21 cellular contexts compared by ENCODE assay signal in the genomic region with DNA sequence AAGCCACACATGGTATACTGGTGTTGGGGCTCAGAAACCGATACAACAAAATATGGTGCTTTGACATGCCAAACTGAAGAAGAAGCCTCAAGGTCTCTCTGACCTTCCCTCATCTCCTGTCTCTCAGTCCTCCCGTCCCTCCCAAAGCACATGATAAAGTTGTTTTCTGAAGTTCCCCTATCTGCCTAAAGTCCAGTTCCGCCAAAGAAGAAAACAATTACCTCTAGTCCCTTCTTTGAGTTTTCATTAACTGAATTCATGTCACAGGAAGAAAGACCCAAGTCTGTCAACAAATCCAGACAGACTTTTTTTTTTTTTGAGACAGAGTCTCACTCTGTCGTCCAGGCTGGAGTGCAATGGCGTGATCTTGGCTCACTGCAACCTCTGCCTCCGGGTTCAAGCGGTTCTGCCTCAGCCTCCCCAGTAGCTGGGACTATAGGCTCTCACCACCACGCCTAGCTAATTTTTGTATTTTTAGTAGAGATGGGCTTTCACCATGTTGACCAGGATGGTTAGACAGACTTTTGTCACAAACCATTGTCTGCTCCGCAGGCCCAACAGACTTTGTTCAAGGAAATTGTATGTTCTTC. TPM values are rescaled to one million over a fixed set of nuclear protein-coding genes. Genes with fewer than 3 reads are reported as not detected.
DNase-seq lines count a peak whose midpoint lies in the region; ATAC-seq, FAIRE-seq and TF ChIP-seq lines count a peak whose summit lies in the region.
"Had no signal": no experiment of that assay in that cellular context is flagged by ENCODE, and none has a peak within 500 bp of the region (broad histone marks: within the 10 kb centered on the region; RNA-seq: fewer than 3 reads in every experiment).

No MANE protein-coding gene starts in this region.

- H3K36me3 ChIP-seq in cardiac muscle cell (no peaks in the 10 kb centered on the region), left ventricle myocardium inferior (no peaks in the 10 kb centered on the region), K562 (ENCODE audit: control insufficient read depth, insufficient read depth, low read length) (no peaks in the 10 kb centered on the region), neural progenitor cell (no peaks in the 10 kb centered on the region)

- H3K4me3 Mint-ChIP-seq in neural progenitor cell, result no peak overlapping the region
- no peak overlapping the region for H3K4me3 Mint-ChIP-seq in stimulated activated naive B cell treated with anti-CD40 and anti-IgM and Interleukin-4, amounts not matched to agents 10 μg/mL and 1 μg/mL and 100 μg/mL, for 72 hours
- H3K4me3 Mint-ChIP-seq in activated T-helper 2 cell treated with anti-CD3 and anti-CD28 coated beads, Interferon-gamma antibody, Interleukin-2, Interleukin-4, amounts not matched to agents 10 μg/mL and 5 μg/mL and 100 μg/mL, durations not matched to agents 14 hours and 24 hours and 36 hours (ENCODE audit: low read depth), result no peak overlapping the region
- H3K4me3 Mint-ChIP-seq: CD4-positive, alpha-beta T cell; HFFc6 had no signal

- 53% methylated on average over 9 of the region's 9 CpGs for WGBS in K562 (ENCODE audit: insufficient coverage, low coverage, missing lambda C conversion rate)

- ATAC-seq in K562, result no peak; the same call in 2 of the 3 replicates
- no peak for ATAC-seq in stimulated activated naive B cell treated with anti-CD40 and anti-IgM and Interleukin-4, amounts not matched to agents 10 μg/mL and 1 μg/mL and 100 μg/mL, for 72 hours (replicated peaks)
- ATAC-seq: A549, HCT116 had no signal

- peaks cover 15% of the 10 kb centered on the region for H3K4me1 ChIP-seq in cardiac muscle cell (ENCODE audit: low read depth)
- peaks cover 9% of the 10 kb centered on the region for H3K4me1 ChIP-seq in left ventricle myocardium inferior
- H3K4me1 ChIP-seq in K562 (replicated peaks in 1 of 2; ENCODE audit: control insufficient read depth in 2 of 2, insufficient read depth in 2 of 2, low read length in 2 of 2), result peaks cover 0 to 3% of the 10 kb centered on the region in 2 experiments; a peak in 1 of 5 replicates
- peaks cover 12% of the 10 kb centered on the region for H3K4me1 ChIP-seq in neural progenitor cell
- H3K4me1 ChIP-seq: A549 had no signal

- intact Hi-C loops in left ventricle myocardium inferior (cut with micrococcal nuclease), result no loop called here
- intact Hi-C loops in K562 (cut with micrococcal nuclease), result no loop called here
- intact Hi-C loops in activated T-helper 2 cell treated with anti-CD3 and anti-CD28 coated beads, Interferon-gamma antibody, Interleukin-2, Interleukin-4, amounts not matched to agents 10 μg/mL and 5 μg/mL and 100 μg/mL, durations not matched to agents 14 hours and 24 hours and 36 hours (cut with micrococcal nuclease), result no loop called here

- H4K20me1 ChIP-seq in K562 (replicated peaks; ENCODE audit: control insufficient read depth, insufficient read depth, low read length), result no peaks in the 10 kb centered on the region
- H4K20me1 ChIP-seq in neural progenitor cell (ENCODE audit: low read depth), result no peaks in the 10 kb centered on the region

- peak overlapping the region; percentile 36 for H3K27ac Mint-ChIP-seq in neural progenitor cell
- H3K27ac Mint-ChIP-seq in stimulated activated naive B cell treated with anti-CD40 and anti-IgM and Interleukin-4, amounts not matched to agents 10 μg/mL and 1 μg/mL and 100 μg/mL, for 72 hours, result no peak overlapping the region
- no peak overlapping the region for H3K27ac Mint-ChIP-seq in activated T-helper 2 cell treated with anti-CD3 and anti-CD28 coated beads, Interferon-gamma antibody, Interleukin-2, Interleukin-4, amounts not matched to agents 10 μg/mL and 5 μg/mL and 100 μg/mL, durations not matched to agents 14 hours and 24 hours and 36 hours
- H3K27ac Mint-ChIP-seq: CD4-positive, alpha-beta T cell; HFFc6 had no signal

- no peak for DNase-seq in cardiac muscle cell (ENCODE audit: low read depth in 1 of 2, low spot score in 1 of 2)
- DNase-seq in left ventricle myocardium inferior, result no peak
- DNase-seq in K562 (ENCODE audit: extremely low read depth in 1 of 4, low spot score in 3 of 4), result no peak
- DNase-seq in neural progenitor cell (ENCODE audit: low spot score), result no peak
- no peak for DNase-seq in H54 (ENCODE audit: insufficient read length, low spot score)
- no peak for DNase-seq in stimulated activated naive B cell treated with anti-CD40 and anti-IgM and Interleukin-4, amounts not matched to agents 10 μg/mL and 1 μg/mL and 100 μg/mL, for 72 hours
- DNase-seq in activated T-helper 2 cell treated with anti-CD3 and anti-CD28 coated beads, Interferon-gamma antibody, Interleukin-2, Interleukin-4, amounts not matched to agents 10 μg/mL and 5 μg/mL and 100 μg/mL, durations not matched to agents 14 hours and 24 hours and 36 hours (ENCODE audit: low spot score), result no peak
- DNase-seq: AML-193; Caco-2; CD4-positive, alpha-beta T cell; HFFc6; IMR-90 had no signal

- no peak for TF ChIP-seq EP300 in K562 (IDR thresholded peaks at IDR 0.05; ENCODE audit: low read length)

- H2AFZ ChIP-seq in K562 (ENCODE audit: low read depth, low read length), result peak overlapping the region; percentile 49; the same call in 1 of the 2 replicates
- no peak overlapping the region for H2AFZ ChIP-seq in neural progenitor cell (replicated peaks)

- H3K27ac ChIP-seq in cardiac muscle cell (peak overlapping the region; percentile 94), left ventricle myocardium inferior (replicated peaks) (no peak overlapping the region), K562 (ENCODE audit: extremely low read depth, low read depth, low read length) (no peak overlapping the region), neural progenitor cell (no peak overlapping the region)
- H3K27ac ChIP-seq: 22Rv1, A549, C4-2B, HL-60 had no signal

- in situ Hi-C loops in K562 (cut with MboI), result no loop called here

- H3K36me3 Mint-ChIP-seq in neural progenitor cell, result peaks cover 8% of the 10 kb centered on the region
- peaks cover 10% of the 10 kb centered on the region in 2 donors for H3K36me3 Mint-ChIP-seq in stimulated activated naive B cell treated with anti-CD40 and anti-IgM and Interleukin-4, amounts not matched to agents 10 μg/mL and 1 μg/mL and 100 μg/mL, for 72 hours
- no peaks in the 10 kb centered on the region for H3K36me3 Mint-ChIP-seq in activated T-helper 2 cell treated with anti-CD3 and anti-CD28 coated beads, Interferon-gamma antibody, Interleukin-2, Interleukin-4, amounts not matched to agents 10 μg/mL and 5 μg/mL and 100 μg/mL, durations not matched to agents 14 hours and 24 hours and 36 hours (ENCODE audit: low read depth)

- TF ChIP-seq RAD21 in K562 (CRISPR knock-in tag; conservative IDR thresholded peaks at IDR 0.05 in 1 of 2, IDR thresholded peaks at IDR 0.05 in 1 of 2), result no peak

- H3K4me1 Mint-ChIP-seq in neural progenitor cell, result peaks cover 26% of the 10 kb centered on the region
- H3K4me1 Mint-ChIP-seq in stimulated activated naive B cell treated with anti-CD40 and anti-IgM and Interleukin-4, amounts not matched to agents 10 μg/mL and 1 μg/mL and 100 μg/mL, for 72 hours, result peaks cover 9 to 11% of the 10 kb centered on the region in 2 donors
- no peaks in the 10 kb centered on the region for H3K4me1 Mint-ChIP-seq in activated T-helper 2 cell treated with anti-CD3 and anti-CD28 coated beads, Interferon-gamma antibody, Interleukin-2, Interleukin-4, amounts not matched to agents 10 μg/mL and 5 μg/mL and 100 μg/mL, durations not matched to agents 14 hours and 24 hours and 36 hours (ENCODE audit: low read depth)

- H3K79me2 ChIP-seq in K562 (ENCODE audit: control insufficient read depth, insufficient read depth, low read length) (no peaks in the 10 kb centered on the region), neural progenitor cell (ENCODE audit: low read depth) (no peaks in the 10 kb centered on the region)

- no peak overlapping the region for H3K4me2 ChIP-seq in K562 (ENCODE audit: insufficient read depth, low read length)
- H3K4me2 ChIP-seq in neural progenitor cell, result no peak overlapping the region
- H3K4me2 ChIP-seq: A549 had no signal

- H3K9ac ChIP-seq in K562 (ENCODE audit: insufficient read depth in 1 of 2, low read depth in 2 of 2, low read length in 2 of 2), result no peak overlapping the region
- H3K9ac ChIP-seq in neural progenitor cell, result no peak overlapping the region

- TF ChIP-seq POLR2A in K562 (conservative IDR thresholded peaks at IDR 0.05) (no peak), H54 (IDR thresholded peaks at IDR 0.05; ENCODE audit: low read depth, low read length) (no peak)

- no peaks in the 10 kb centered on the region for H3K27me3 ChIP-seq in cardiac muscle cell
- no peaks in the 10 kb centered on the region for H3K27me3 ChIP-seq in left ventricle myocardium inferior (ENCODE audit: low read depth)
- no peaks in the 10 kb centered on the region for H3K27me3 ChIP-seq in K562 (ENCODE audit: control insufficient read depth in 2 of 2, insufficient read depth in 2 of 2, low read length in 2 of 2)
- no peaks in the 10 kb centered on the region for H3K27me3 ChIP-seq in neural progenitor cell

- no peak for TF ChIP-seq CTCF in cardiac muscle cell (IDR thresholded peaks at IDR 0.05; ENCODE audit: low read depth, low read length)
- no peak for TF ChIP-seq CTCF in left ventricle myocardium inferior (IDR thresholded peaks at IDR 0.05; ENCODE audit: borderline replicate concordance)
- TF ChIP-seq CTCF in K562 (IDR thresholded peaks at IDR 0.05 in 2 of 3, conservative IDR thresholded peaks at IDR 0.05 in 1 of 3; ENCODE audit: insufficient read depth in 2 of 3, low read depth in 1 of 3, low read length in 3 of 3), result no peak
- TF ChIP-seq CTCF in neural progenitor cell (IDR thresholded peaks at IDR 0.05), result no peak

- POLR2A ChIA-PET in K562 (lab: Yijun Ruan, JAX), result interaction anchor here (0.6 kb wide), 1 partner anchor 87 kb away, joined by 4 read pairs; no protein-coding TSS in a partner anchor

- H3K9me3 ChIP-seq in cardiac muscle cell (ENCODE audit: low read depth) (no peaks in the 10 kb centered on the region), left ventricle myocardium inferior (replicated peaks) (peaks cover 11% of the 10 kb centered on the region), K562 (replicated peaks; ENCODE audit: control insufficient read depth, insufficient read depth, low read depth, low read length) (no peaks in the 10 kb centered on the region; the same call in 1 of the 2 replicates), neural progenitor cell (ENCODE audit: low read depth) (no peaks in the 10 kb centered on the region)
- H3K9me3 ChIP-seq: A549, Caco-2 had no signal

- H3F3A ChIP-seq in neural progenitor cell (ENCODE audit: low read depth), result peaks cover 3% of the 10 kb centered on the region

- no peaks in the 10 kb centered on the region for H3K9me1 ChIP-seq in K562 (ENCODE audit: control insufficient read depth, insufficient read depth, low read length)

- FAIRE-seq in K562 (lab: Jason Lieb, UNC) (no peak), H54 (lab: Jason Lieb, UNC) (no peak)
- FAIRE-seq: A549, D721Med, G401.6, GM12891, GM19239 had no signal

- CTCF ChIA-PET in K562 (lab: Yijun Ruan, JAX; ENCODE audit: low intra/inter-chr PET ratio), result no interaction called here

- no peak overlapping the region for H3K4me3 ChIP-seq in cardiac muscle cell
- H3K4me3 ChIP-seq in left ventricle myocardium inferior, result no peak overlapping the region
- H3K4me3 ChIP-seq in K562, result no peak overlapping the region
- no peak overlapping the region for H3K4me3 ChIP-seq in neural progenitor cell
- H3K4me3 ChIP-seq: A549 had no signal

- H3K27me3 Mint-ChIP-seq in neural progenitor cell (ENCODE audit: insufficient read depth, low read depth), result peaks cover 7% of the 10 kb centered on the region
- no peaks in the 10 kb centered on the region for H3K27me3 Mint-ChIP-seq in stimulated activated naive B cell treated with anti-CD40 and anti-IgM and Interleukin-4, amounts not matched to agents 10 μg/mL and 1 μg/mL and 100 μg/mL, for 72 hours
- H3K27me3 Mint-ChIP-seq in activated T-helper 2 cell treated with anti-CD3 and anti-CD28 coated beads, Interferon-gamma antibody, Interleukin-2, Interleukin-4, amounts not matched to agents 10 μg/mL and 5 μg/mL and 100 μg/mL, durations not matched to agents 14 hours and 24 hours and 36 hours (ENCODE audit: low read depth), result no peaks in the 10 kb centered on the region
- H3K27me3 Mint-ChIP-seq: CD4-positive, alpha-beta T cell had no signal

- peaks cover 8% of the 10 kb centered on the region for H3K9me3 Mint-ChIP-seq in neural progenitor cell
- peaks cover 7 to 8% of the 10 kb centered on the region in 2 donors for H3K9me3 Mint-ChIP-seq in stimulated activated naive B cell treated with anti-CD40 and anti-IgM and Interleukin-4, amounts not matched to agents 10 μg/mL and 1 μg/mL and 100 μg/mL, for 72 hours
- no peaks in the 10 kb centered on the region for H3K9me3 Mint-ChIP-seq in activated T-helper 2 cell treated with anti-CD3 and anti-CD28 coated beads, Interferon-gamma antibody, Interleukin-2, Interleukin-4, amounts not matched to agents 10 μg/mL and 5 μg/mL and 100 μg/mL, durations not matched to agents 14 hours and 24 hours and 36 hours
- H3K9me3 Mint-ChIP-seq: CD4-positive, alpha-beta T cell; HFFc6 had no signal

- BruUV-seq in K562 (replicated peaks; lab: Mats Ljungman, UMichigan), result no TSS peak

RNA-seq across cellular contexts. Expression of gene SLC2A1, which starts 32.2 kb away (rescaled TPM):
- 714 and 748 TPM in 2 replicates for total RNA-seq in cardiac muscle cell
- 215 and 243 TPM in 2 replicates for polyA plus RNA-seq in cardiac muscle cell
- 54.9 TPM for total RNA-seq in left ventricle myocardium inferior
- total RNA-seq in K562 (2011; cell fraction: chromatin; rRNA removed; ENCODE audit: low replicate concordance), result 278 and 566 TPM in 2 replicates
- 420 and 508 TPM in 2 replicates for total RNA-seq in K562 (2011; cell fraction: nucleolus; rRNA removed)
- total RNA-seq in K562 (2011; cell fraction: nucleoplasm; rRNA removed), result 435 and 495 TPM in 2 replicates
- 93.1 and 145 TPM in 2 replicates for total RNA-seq in K562 (2014; rRNA removed)
- 39.4 and 42.8 TPM in 2 replicates for total RNA-seq in K562 (2014; rRNA removed; fragmentation: Illumina TruSeq; extraction: Trizol)
- total RNA-seq in K562 (2015; rRNA removed; fragmentation: Illumina TruSeq; extraction: Trizol), result 34.9 and 37.4 TPM in 2 replicates
- total RNA-seq in K562 (2021), result 141 and 153 TPM in 2 replicates
- polyA plus RNA-seq in K562 (2011; rRNA removed), result 53.4 and 142 TPM in 2 replicates
- 95.7 and 144 TPM in 2 replicates for polyA plus RNA-seq in K562 (2011; cell fraction: cytosol; rRNA removed)
- polyA plus RNA-seq in K562 (2011; cell fraction: nucleus; rRNA removed), result 174 and 230 TPM in 2 replicates
- polyA plus RNA-seq in K562 (2012), result 54.8 and 81.2 TPM in 2 replicates
- polyA plus RNA-seq in K562 (2014; fragmentation: Illumina TruSeq; extraction: Trizol), result 73.4 and 73.6 TPM in 2 replicates
- polyA plus RNA-seq in K562 (2014; fragmentation: Nextera tagmentation; extraction: Ambion mirVana), result 10 to 100 TPM; 12.6 to 22.9 TPM
- polyA plus RNA-seq in K562 (2014; rRNA removed), result 48.0 and 52.8 TPM in 2 replicates
- polyA minus RNA-seq in K562 (2011; rRNA and poly(A)+ RNA removed), result 56.6 and 73.8 TPM in 2 replicates
- polyA minus RNA-seq in K562 (2011; cell fraction: cytosol; rRNA and poly(A)+ RNA removed), result 98.1 and 111 TPM in 2 replicates
- polyA minus RNA-seq in K562 (2011; cell fraction: nucleus; rRNA and poly(A)+ RNA removed), result 86.4 and 99.1 TPM in 2 replicates
- 303 and 720 TPM in 2 replicates for total RNA-seq in neural progenitor cell (ENCODE audit: low replicate concordance)
- total RNA-seq in activated T-helper 2 cell treated with anti-CD3 and anti-CD28 coated beads, Interferon-gamma antibody, Interleukin-2, Interleukin-4, amounts not matched to agents 10 μg/mL and 5 μg/mL and 100 μg/mL, durations not matched to agents 14 hours and 24 hours and 36 hours, result 143 and 155 TPM in 2 replicates
